ENCODE assay signal across 1 cellular context in genomic region chr1:182781849-182782586, GRCh38.
TF ChIP-seq lines count a peak whose summit lies in the region.

No MANE protein-coding gene starts in this region.

TF ChIP-seq in IMR-90, 13 proteins besides CTCF, POLR2A, EP300 and RAD21 (continued from another document):
- TF ChIP-seq, protein P1, sequence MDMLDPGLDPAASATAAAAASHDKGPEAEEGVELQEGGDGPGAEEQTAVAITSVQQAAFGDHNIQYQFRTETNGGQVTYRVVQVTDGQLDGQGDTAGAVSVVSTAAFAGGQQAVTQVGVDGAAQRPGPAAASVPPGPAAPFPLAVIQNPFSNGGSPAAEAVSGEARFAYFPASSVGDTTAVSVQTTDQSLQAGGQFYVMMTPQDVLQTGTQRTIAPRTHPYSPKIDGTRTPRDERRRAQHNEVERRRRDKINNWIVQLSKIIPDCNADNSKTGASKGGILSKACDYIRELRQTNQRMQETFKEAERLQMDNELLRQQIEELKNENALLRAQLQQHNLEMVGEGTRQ (IDR thresholded peaks at IDR 0.05; ENCODE audit: low read depth, low read length) = no peak
- TF ChIP-seq MXI1 (IDR thresholded peaks at IDR 0.05; ENCODE audit: borderline replicate concordance, low read depth, low read length) = no peak
